ENCODE assay signal across 26 cellular contexts in genomic region chr17:47727704-47728036, GRCh38. TPM values are rescaled to one million over a fixed set of nuclear protein-coding genes. Genes with fewer than 3 reads are reported as not detected.
DNase-seq lines count a peak whose midpoint lies in the region; ATAC-seq and TF ChIP-seq lines count a peak whose summit lies in the region.
"Had no signal": no experiment of that assay in that cellular context is flagged by ENCODE, and none has a peak within 500 bp of the region (broad histone marks: within the 10 kb centered on the region; RNA-seq: fewer than 3 reads in every experiment).

No MANE protein-coding gene starts in this region.

- peaks cover 2% of the 10 kb centered on the region for H3K4me1 Mint-ChIP-seq in endodermal cell
- H3K4me1 Mint-ChIP-seq: mesothelial cell of epicardium had no signal

- no peaks in the 10 kb centered on the region for H3K36me3 ChIP-seq in right atrium auricular region
- H3K36me3 ChIP-seq in endodermal cell (ENCODE audit: control insufficient read depth, insufficient read depth, low read length), result no peaks in the 10 kb centered on the region
- H3K36me3 ChIP-seq: HAP-1, tibial nerve had no signal

- WGBS in endodermal cell (ENCODE audit: insufficient coverage in 1 of 2, insufficient read length in 1 of 2), 2 experiments, result 67 to 88% methylated on average over 3 to 9 of the region's 9 CpGs

- H3K27ac ChIP-seq in right atrium auricular region (no peak overlapping the region), endodermal cell (ENCODE audit: low read depth, low read length) (no peak overlapping the region)
- H3K27ac ChIP-seq: tibial nerve had no signal

- intact Hi-C loops in Right ventricle myocardium inferior (cut with DNase I), result no loop called here

- H3K9ac ChIP-seq in endodermal cell (ENCODE audit: extremely low read depth, low read length, poor library complexity, severe bottlenecking), result no peak overlapping the region

- H3K4me3 ChIP-seq in right atrium auricular region (no peak overlapping the region), endodermal cell (ENCODE audit: low read length) (no peak overlapping the region)
- H3K4me3 ChIP-seq: HAP-1, tibial nerve had no signal

- TF ChIP-seq CTCF in right atrium auricular region (IDR thresholded peaks at IDR 0.05), result no peak
- TF ChIP-seq CTCF in endodermal cell (conservative IDR thresholded peaks at IDR 0.05), result no peak

- H3K9me3 Mint-ChIP-seq in endodermal cell, result no peaks in the 10 kb centered on the region
- H3K9me3 Mint-ChIP-seq: mesothelial cell of epicardium; naive thymus-derived CD4-positive, alpha-beta T cell; T-helper 2 cell treated with Interferon-gamma antibody and Interleukin-4, amounts not matched to agents 5 μg/mL and 100 μg/mL, for 36 hours had no signal

- H3K4me3 Mint-ChIP-seq in endodermal cell, result no peak overlapping the region
- H3K4me3 Mint-ChIP-seq: mesothelial cell of epicardium; T-helper 2 cell treated with Interferon-gamma antibody and Interleukin-4, amounts not matched to agents 5 μg/mL and 100 μg/mL, for 36 hours had no signal

- peaks cover 58% of the 10 kb centered on the region for H3K27me3 Mint-ChIP-seq in endodermal cell (ENCODE audit: insufficient read depth)

- H3K36me3 Mint-ChIP-seq in endodermal cell (ENCODE audit: low read depth), result no peaks in the 10 kb centered on the region
- H3K36me3 Mint-ChIP-seq: mesothelial cell of epicardium; naive thymus-derived CD4-positive, alpha-beta T cell had no signal

- H3K4me1 ChIP-seq in right atrium auricular region, result peaks cover 0 to 2% of the 10 kb centered on the region in 2 donors
- H3K4me1 ChIP-seq in endodermal cell (ENCODE audit: control insufficient read depth, insufficient read depth, low read length), result no peaks in the 10 kb centered on the region
- H3K4me1 ChIP-seq: Caco-2, HAP-1 had no signal

- peaks cover 0 to 5% of the 10 kb centered on the region in 2 donors for H3K27me3 ChIP-seq in right atrium auricular region
- H3K27me3 ChIP-seq in endodermal cell (ENCODE audit: control insufficient read depth, insufficient read depth, low read length, poor library complexity, severe bottlenecking), result peaks cover 33% of the 10 kb centered on the region

- H3K27ac Mint-ChIP-seq in endodermal cell, result no peak overlapping the region
- H3K27ac Mint-ChIP-seq: mesothelial cell of epicardium; T-helper 2 cell treated with Interferon-gamma antibody and Interleukin-4, amounts not matched to agents 5 μg/mL and 100 μg/mL, for 36 hours had no signal

- no peak for ATAC-seq in Right ventricle myocardium inferior
- ATAC-seq in HG03469 (IDR thresholded peaks at IDR 0.05; ENCODE audit: unreplicated experiment), result no peak
- ATAC-seq in HG03196 (IDR thresholded peaks at IDR 0.05; ENCODE audit: unreplicated experiment), result no peak
- ATAC-seq: left ventricle myocardium superior; naive thymus-derived CD4-positive, alpha-beta T cell had no signal

- H3K9me3 ChIP-seq in right atrium auricular region (no peaks in the 10 kb centered on the region), endodermal cell (ENCODE audit: control insufficient read depth, low read length) (no peaks in the 10 kb centered on the region)
- H3K9me3 ChIP-seq: Caco-2, HAP-1, tibial nerve had no signal

- peak; percentile 27 for DNase-seq in activated CD4-positive, CD25-positive, alpha-beta regulatory T cell treated with anti-CD3 and anti-CD28 coated beads, Interleukin-2, amount 50 U/mL, for 72 hours
- DNase-seq in activated CD4-positive, CD25-positive, alpha-beta regulatory T cell (lab: John Stamatoyannopoulos, UW), result no peak
- DNase-seq in Right ventricle myocardium inferior (ENCODE audit: missing footprints) (peak; percentile 33), right atrium auricular region (ENCODE audit: low spot score) (no peak), endodermal cell (peak; percentile 49)
- DNase-seq: activated CD4-positive, alpha-beta T cell treated with anti-CD3 and anti-CD28 coated beads, Interleukin-2, amount 50 U/mL, for 48 hours; activated gamma-delta T cell; DND-41; effector CD4-positive, alpha-beta T cell; islet precursor cell; KG1; MM.1S; naive thymus-derived CD4-positive, alpha-beta T cell; NCI-H2107 had no signal

RNA-seq across cellular contexts. Expression of gene TBX21, which starts 5.4 kb away (rescaled TPM):
- 0.27 TPM for total RNA-seq in Right ventricle myocardium inferior
- under 1 TPM in 1 of 2 donors, not detected in 1; 0.39 TPM for total RNA-seq in right atrium auricular region
- total RNA-seq in endodermal cell, result not detected
- polyA plus RNA-seq in endodermal cell (2013, experiment 1 of 2), result not detected
- not detected for polyA plus RNA-seq in endodermal cell (2013, experiment 2 of 2)
- total RNA-seq: bronchial epithelial cell, Caco-2, epithelial cell of proximal tubule, mesothelial cell of epicardium, OCI-LY7 had no signal
- polyA plus RNA-seq: BJ had no signal

RNA-seq across cellular contexts. Expression of gene TBKBP1, which starts 33.7 kb away (rescaled TPM):
- 14.2 TPM for total RNA-seq in Right ventricle myocardium inferior
- 10 to 100 TPM; 10.9 to 13.7 TPM for total RNA-seq in right atrium auricular region
- total RNA-seq in endodermal cell, result 10 to 100 TPM; 14.5 to 22.9 TPM
- polyA plus RNA-seq in endodermal cell (2013, experiment 1 of 2), result 17.3 TPM
- 16.7 TPM for polyA plus RNA-seq in endodermal cell (2013, experiment 2 of 2)

Comparison
In these comparisons a context has a peak if more than half of its experiments do, and no peak if none do; other contexts are left out.
1. DNase-seq: peak in activated CD4-positive, CD25-positive, alpha-beta regulatory T cell treated with anti-CD3 and anti-CD28 coated beads, Interleukin-2, amount 50 U/mL, for 72 hours (single experiment), Right ventricle myocardium inferior (single experiment) and endodermal cell (single experiment); none in activated CD4-positive, CD25-positive, alpha-beta regulatory T cell (0 of 4) and right atrium auricular region (single experiment).